ENCODE assay signal across 18 cellular contexts in genomic region chr4:8540586-8540985, GRCh38. TPM values are rescaled to one million over a fixed set of nuclear protein-coding genes. Genes with fewer than 3 reads are reported as not detected.
DNase-seq lines count a peak whose midpoint lies in the region; ATAC-seq, FAIRE-seq and TF ChIP-seq lines count a peak whose summit lies in the region.
"Had no signal": no experiment of that assay in that cellular context is flagged by ENCODE, and none has a peak within 500 bp of the region (broad histone marks: within the 10 kb centered on the region; RNA-seq: fewer than 3 reads in every experiment).

No MANE protein-coding gene starts in this region.

- no peak for ATAC-seq in activated T-cell treated with anti-CD3 and anti-CD28 coated beads, Interleukin-2, amount 50 U/mL, for 72 hours (replicated peaks in 1 of 2)
- no peak for ATAC-seq in GM19395 (IDR thresholded peaks at IDR 0.05; ENCODE audit: unreplicated experiment)
- ATAC-seq: A549, Panc1, Right ventricle myocardium inferior had no signal

- no peak overlapping the region for H3K4me3 ChIP-seq in OCI-LY3 (ENCODE audit: low read length)
- H3K4me3 ChIP-seq in kidney (ENCODE audit: low read length in 2 of 2) = no peak overlapping the region
- H3K4me3 ChIP-seq: A549 had no signal

- H3K4me1 Mint-ChIP-seq in activated T-cell treated with anti-CD3 and anti-CD28 coated beads, Interleukin-2, amount 50 U/mL, for 24 hours (ENCODE audit: low read depth) = peaks cover 9% of the 10 kb centered on the region
- peaks cover 5% of the 10 kb centered on the region for H3K4me1 Mint-ChIP-seq in activated T-cell treated with anti-CD3 and anti-CD28 coated beads, Interleukin-2, amount 50 U/mL, for 72 hours (ENCODE audit: low read depth)

- H3K9me3 Mint-ChIP-seq in activated T-cell treated with anti-CD3 and anti-CD28 coated beads, Interleukin-2, amount 50 U/mL, for 24 hours = no peaks in the 10 kb centered on the region
- no peaks in the 10 kb centered on the region for H3K9me3 Mint-ChIP-seq in activated T-cell treated with anti-CD3 and anti-CD28 coated beads, Interleukin-2, amount 50 U/mL, for 72 hours

- peak overlapping the region; percentile 28; the same call in 1 of the 2 replicates for H2AFZ ChIP-seq in OCI-LY3 (ENCODE audit: low read depth, low read length)

- H3K27me3 Mint-ChIP-seq in activated T-cell treated with anti-CD3 and anti-CD28 coated beads, Interleukin-2, amount 50 U/mL, for 24 hours = no peaks in the 10 kb centered on the region
- H3K27me3 Mint-ChIP-seq in activated T-cell treated with anti-CD3 and anti-CD28 coated beads, Interleukin-2, amount 50 U/mL, for 72 hours (ENCODE audit: low read depth) = no peaks in the 10 kb centered on the region

- DNase-seq in activated T-cell treated with anti-CD3 and anti-CD28 coated beads, Interleukin-2, amount 50 U/mL, for 24 hours = no peak
- no peak for DNase-seq in activated T-cell treated with anti-CD3 and anti-CD28 coated beads, Interleukin-2, amount 50 U/mL, for 72 hours
- DNase-seq in kidney (peak; percentile 48), NCI-H82 (lab: John Stamatoyannopoulos, UW) (no peak), NCI-H2029 (lab: John Stamatoyannopoulos, UW) (no peak)
- DNase-seq: DMS79 treated with DMSO at 0.1 percent for 48 hours, MV-4-11, NCI-H1417, NCI-H187, NCI-H345, NCI-H524 treated with DMSO at 0.1 percent for 48 hours had no signal

- no peaks in the 10 kb centered on the region for H3K79me2 ChIP-seq in OCI-LY3 (ENCODE audit: low read length)

- H3K27ac ChIP-seq in OCI-LY3 (ENCODE audit: low read length) = peak overlapping the region; percentile 63
- H3K27ac ChIP-seq in kidney (ENCODE audit: low read depth in 2 of 2, low read length in 2 of 2) = no peak overlapping the region
- H3K27ac ChIP-seq: A549 had no signal

- H3K9me3 ChIP-seq in OCI-LY3 (ENCODE audit: insufficient read depth, low read length) (0 out of 2 replicates have a peak, but pooled peaks cover under 1% of the 10 kb centered on the region), kidney (ENCODE audit: control insufficient read depth in 1 of 2, low read length in 2 of 2) (no peaks in the 10 kb centered on the region)
- H3K9me3 ChIP-seq: A549 had no signal

- no peaks in the 10 kb centered on the region for H3K36me3 Mint-ChIP-seq in activated T-cell treated with anti-CD3 and anti-CD28 coated beads, Interleukin-2, amount 50 U/mL, for 24 hours (ENCODE audit: low read depth)
- H3K36me3 Mint-ChIP-seq in activated T-cell treated with anti-CD3 and anti-CD28 coated beads, Interleukin-2, amount 50 U/mL, for 72 hours (ENCODE audit: insufficient read depth in 2 of 2) = peaks cover 0 to under 1% of the 10 kb centered on the region in 2 donors

- intact Hi-C loops in kidney (cut with DNase I) = no loop called here

- no peaks in the 10 kb centered on the region for H3K27me3 ChIP-seq in OCI-LY3 (ENCODE audit: low read depth, low read length)

- no peak for TF ChIP-seq CTCF in OCI-LY3 (IDR thresholded peaks at IDR 0.05; ENCODE audit: low read depth, low read length)
- no peak for TF ChIP-seq CTCF in kidney (IDR thresholded peaks at IDR 0.05; ENCODE audit: borderline replicate concordance, extremely low read depth, insufficient read depth)

- H3K4me2 ChIP-seq in OCI-LY3 (ENCODE audit: low read length) = peak overlapping the region; percentile 54
- H3K4me2 ChIP-seq: A549 had no signal

- H3K4me1 ChIP-seq in OCI-LY3 (ENCODE audit: low read length) (peaks cover 53% of the 10 kb centered on the region), kidney (ENCODE audit: control insufficient read depth in 1 of 2, insufficient read depth in 1 of 2, low read depth in 1 of 2, low read length in 2 of 2) (peaks cover 11 to 20% of the 10 kb centered on the region in 2 donors)

- H4K20me1 ChIP-seq in OCI-LY3 (ENCODE audit: insufficient read depth, low read length) = no peaks in the 10 kb centered on the region

- H3K27ac Mint-ChIP-seq in activated T-cell treated with anti-CD3 and anti-CD28 coated beads, Interleukin-2, amount 50 U/mL, for 24 hours = peak overlapping the region; percentile 84
- no peak overlapping the region for H3K27ac Mint-ChIP-seq in activated T-cell treated with anti-CD3 and anti-CD28 coated beads, Interleukin-2, amount 50 U/mL, for 72 hours

- H3K4me3 Mint-ChIP-seq in activated T-cell treated with anti-CD3 and anti-CD28 coated beads, Interleukin-2, amount 50 U/mL, for 24 hours = no peak overlapping the region
- H3K4me3 Mint-ChIP-seq in activated T-cell treated with anti-CD3 and anti-CD28 coated beads, Interleukin-2, amount 50 U/mL, for 72 hours = no peak overlapping the region

- H3K9ac ChIP-seq in OCI-LY3 (ENCODE audit: low read length) (peak overlapping the region; percentile 31; the same call in 1 of the 2 replicates), kidney (ENCODE audit: low read length in 2 of 2) (no peak overlapping the region)

- no peak for FAIRE-seq in kidney (lab: Jason Lieb, UNC)
- FAIRE-seq: A549, D721Med, H1 had no signal

- H3K36me3 ChIP-seq in OCI-LY3 (replicated peaks; ENCODE audit: low read depth, low read length) (peaks cover 3% of the 10 kb centered on the region), kidney (ENCODE audit: control insufficient read depth in 1 of 2, insufficient read depth in 2 of 2, low read length in 2 of 2) (no peaks in the 10 kb centered on the region)

RNA-seq across cellular contexts. Expression of gene GPR78, which starts 39.6 kb away (rescaled TPM):
- total RNA-seq in activated T-cell treated with anti-CD3 and anti-CD28 coated beads, Interleukin-2, amount 50 U/mL, for 72 hours = not detected
- total RNA-seq in kidney = not detected
- polyA plus RNA-seq in kidney (ENCODE audit: insufficient read depth, low read depth, low replicate concordance) = not detected
- total RNA-seq: Right ventricle myocardium inferior had no signal

RNA-seq across cellular contexts. Expression of gene CPZ, which starts 52.0 kb away (rescaled TPM):
- total RNA-seq in activated T-cell treated with anti-CD3 and anti-CD28 coated beads, Interleukin-2, amount 50 U/mL, for 72 hours = not detected
- 2.6 TPM for total RNA-seq in kidney
- 1.2 TPM for polyA plus RNA-seq in kidney (ENCODE audit: insufficient read depth, low read depth, low replicate concordance)
